In genomic region chr14:71139058-71139946, GRCh38 we compare ENCODE assay signal across 8 cellular contexts.
DNase-seq lines count a peak whose midpoint lies in the region; ATAC-seq, FAIRE-seq and TF ChIP-seq lines count a peak whose summit lies in the region.

No MANE protein-coding gene starts in this region.

- WGBS in A549 (ENCODE audit: missing lambda C conversion rate), result 56% methylated on average over 37 of the region's 37 CpGs

- DNase-seq in A549 (ENCODE audit: low read depth in 1 of 2, low spot score in 1 of 2) (peak; percentile 53 to 61), NCI-H2227 (lab: John Stamatoyannopoulos, UW; ENCODE audit: unreplicated experiment) (peak; percentile 70), ecto neural progenitor cell (ENCODE audit: low spot score) (peak; percentile 81), medulla oblongata (ENCODE audit: extremely low spot score) (peak; percentile 60)
- peak; percentile 47 to 49 for DNase-seq in activated CD4-positive, alpha-beta T cell treated with anti-CD3 and anti-CD28 coated beads, Interleukin-2, amount 50 U/mL, for 24 hours (ENCODE audit: low read depth in 1 of 2, low spot score in 1 of 2)
- DNase-seq in stimulated activated CD8-positive, alpha-beta memory T cell treated with anti-CD3 and anti-CD28 coated beads, Interleukin-15, amount 100 ng/mL, for 1 hour (ENCODE audit: low read depth), result peak; percentile 24

- no peak overlapping the region for H3K27ac ChIP-seq in A549

- H3K4me2 ChIP-seq in A549, result peak overlapping the region; percentile 44; the same call in 1 of the 3 replicates

- TF ChIP-seq EP300 in A549 (IDR thresholded peaks at IDR 0.05), result no peak

- peak; percentile 95 for TF ChIP-seq RAD21 in A549 (conservative IDR thresholded peaks at IDR 0.05 in 1 of 2, IDR thresholded peaks at IDR 0.05 in 1 of 2)

- POLR2A ChIA-PET in A549 (lab: Yijun Ruan, JAX), result no interaction called here

- FAIRE-seq in A549 (lab: Jason Lieb, UNC), result no peak

- no peak overlapping the region for H3K4me3 ChIP-seq in A549

- H3K4me1 ChIP-seq in A549, result peaks cover 12% of the 10 kb centered on the region; the same call in 2 of the 3 replicates

- peak; percentile 89 to 95 for ATAC-seq in A549
- ATAC-seq in GM18498 (IDR thresholded peaks at IDR 0.05; ENCODE audit: unreplicated experiment), result peak; percentile 58
- ATAC-seq in GM21515 (IDR thresholded peaks at IDR 0.05; ENCODE audit: unreplicated experiment), result no peak

- no peaks in the 10 kb centered on the region for H3K9me3 ChIP-seq in A549

- peak; percentile 91 for TF ChIP-seq CTCF in A549 (IDR thresholded peaks at IDR 0.05)

- TF ChIP-seq POLR2A in A549 (IDR thresholded peaks at IDR 0.05; ENCODE audit: low read length), result no peak

- CTCF ChIA-PET in A549 (lab: Yijun Ruan, JAX), result interaction anchor here (0.5 to 17.7 kb wide), 33 partner anchors 9 to 1152 kb away, joined by 3 to 321 read pairs (median 4); no protein-coding TSS in a partner anchor

TF ChIP-seq in A549, 52 proteins besides CTCF, POLR2A, EP300 and RAD21:
- TF ChIP-seq TP53 (CRISPR knock-in tag; IDR thresholded peaks at IDR 0.05) (no peak), SMC3 (IDR thresholded peaks at IDR 0.05) (peak; percentile 95), ZFP36 (IDR thresholded peaks at IDR 0.05; ENCODE audit: borderline replicate concordance, partially characterized antibody) (no peak), KDM1A (IDR thresholded peaks at IDR 0.05; ENCODE audit: low read depth) (no peak)

Comparison
In these comparisons a context has a peak if more than half of its experiments do, and no peak if none do; other contexts are left out.
1. DNase-seq: peak in every context shown above with its lines; median percentile 81 in ecto neural progenitor cell; 70 in NCI-H2227; 60 in medulla oblongata; 57 in A549; 48 in activated CD4-positive, alpha-beta T cell treated with anti-CD3 and anti-CD28 coated beads, Interleukin-2, amount 50 U/mL, for 24 hours; 24 in stimulated activated CD8-positive, alpha-beta memory T cell treated with anti-CD3 and anti-CD28 coated beads, Interleukin-15, amount 100 ng/mL, for 1 hour.